ENCODE assay signal across 19 cellular contexts in the genomic region with DNA sequence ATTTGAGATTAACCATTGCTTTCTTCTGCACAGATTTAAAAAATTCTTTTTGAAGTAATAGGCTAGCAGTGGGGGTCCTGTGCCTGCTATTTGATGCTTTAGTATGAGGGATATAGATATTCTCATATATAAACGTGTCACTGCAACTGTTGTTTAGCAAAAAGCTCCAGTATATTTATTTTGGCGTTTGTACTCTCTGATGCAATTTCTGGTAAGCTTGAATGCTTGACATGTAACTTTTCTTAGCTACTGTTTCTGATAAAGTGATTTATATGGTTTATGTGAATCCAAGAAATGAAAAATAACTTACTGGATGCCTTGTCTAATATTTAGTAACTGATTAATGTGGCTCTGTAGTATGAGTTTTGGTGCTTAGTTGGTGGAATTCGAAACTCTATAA.
"Had no signal": no experiment of that assay in that cellular context is flagged by ENCODE, and none has a peak within 500 bp of the region (broad histone marks: within the 10 kb centered on the region; RNA-seq: fewer than 3 reads in every experiment).

No MANE protein-coding gene starts in this region.

- H3K9me3 ChIP-seq: esophagus squamous epithelium, gastroesophageal sphincter, neutrophil, spleen had no signal

- DNase-seq: activated CD4-positive, alpha-beta T cell treated with anti-CD3 and anti-CD28 coated beads, Interleukin-2, amount 50 U/mL, for 1 hour; activated naive CD4-positive, alpha-beta T cell; activated T-cell treated with anti-CD3 and anti-CD28 coated beads for 4 hours; effector CD4-positive, alpha-beta T cell; esophagus squamous epithelium; islet precursor cell; mesenchymal stem cell; natural killer cell; right cardiac atrium; spleen; T-cell; T-helper 9 cell had no signal

- H3K27ac Mint-ChIP-seq: natural killer cell; progenitor cell of endocrine pancreas; stimulated activated naive CD8-positive, alpha-beta T cell treated with anti-CD3 and anti-CD28 coated beads, Interleukin-15, Interleukin-2, amounts not matched to agents 100 ng/mL and 50 ng/mL, for 24 hours; T-cell; type B pancreatic cell had no signal

- H3K4me3 Mint-ChIP-seq: natural killer cell; stimulated activated naive CD8-positive, alpha-beta T cell treated with anti-CD3 and anti-CD28 coated beads, Interleukin-15, Interleukin-2, amounts not matched to agents 100 ng/mL and 50 ng/mL, for 24 hours; T-cell; type B pancreatic cell had no signal

- H3K9me3 Mint-ChIP-seq: natural killer cell; stimulated activated naive CD8-positive, alpha-beta T cell treated with anti-CD3 and anti-CD28 coated beads, Interleukin-15, Interleukin-2, amounts not matched to agents 100 ng/mL and 50 ng/mL, for 24 hours; T-cell; type B pancreatic cell had no signal

- ATAC-seq: activated CD4-positive, CD25-positive, alpha-beta regulatory T cell treated with anti-CD3 and anti-CD28 coated beads, Interleukin-2, amount 50 U/mL, for 24 hours; gastroesophageal sphincter; natural killer cell; right cardiac atrium; T-cell had no signal

- H3K4me3 ChIP-seq: coronary artery, esophagus squamous epithelium, gastroesophageal sphincter, spleen had no signal

- H3K27me3 Mint-ChIP-seq: progenitor cell of endocrine pancreas; stimulated activated naive CD8-positive, alpha-beta T cell treated with anti-CD3 and anti-CD28 coated beads, Interleukin-15, Interleukin-2, amounts not matched to agents 100 ng/mL and 50 ng/mL, for 24 hours; T-cell had no signal

- H3K27ac ChIP-seq: coronary artery, esophagus squamous epithelium, gastroesophageal sphincter, neutrophil, spleen had no signal

- H3K27me3 ChIP-seq: esophagus squamous epithelium, gastroesophageal sphincter, neutrophil, spleen had no signal

- H3K4me1 ChIP-seq: esophagus squamous epithelium, gastroesophageal sphincter, spleen had no signal

- H3K4me1 Mint-ChIP-seq: natural killer cell, T-cell had no signal
